8 cellular contexts compared by ENCODE assay signal in genomic region chr1:234972411-234973191, GRCh38.
DNase-seq lines count a peak whose midpoint lies in the region; ATAC-seq and TF ChIP-seq lines count a peak whose summit lies in the region.

No MANE protein-coding gene starts in this region.

- H3K9me3 ChIP-seq in muscle layer of duodenum (ENCODE audit: control insufficient read depth in 1 of 2, low read length in 2 of 2): no peaks in the 10 kb centered on the region
- H3K9me3 ChIP-seq in upper lobe of left lung: no peaks in the 10 kb centered on the region

- CTCF ChIA-PET in activated naive CD4-positive, alpha-beta T cell treated with anti-CD3 and anti-CD28 coated beads for 36 hours (lab: Charles Lee): no interaction called here

- H3K4me3 Mint-ChIP-seq in activated naive CD4-positive, alpha-beta T cell treated with anti-CD3 and anti-CD28 coated beads for 36 hours: no peak overlapping the region
- peak overlapping the region; percentile 73 for H3K4me3 Mint-ChIP-seq in activated T-helper 17 cell treated with anti-CD3 and anti-CD28 coated beads, Interleukin-2, amount 50 U/mL, for 72 hours
- H3K4me3 Mint-ChIP-seq in glutamatergic neuron (ENCODE audit: unreplicated experiment): no peak overlapping the region

- TF ChIP-seq CTCF in upper lobe of left lung (IDR thresholded peaks at IDR 0.05) (no peak), glutamatergic neuron (IDR thresholded peaks at IDR 0.05; ENCODE audit: partially characterized antibody, unreplicated experiment) (no peak)

- no peak for TF ChIP-seq POLR2A in upper lobe of left lung (IDR thresholded peaks at IDR 0.05)

- TF ChIP-seq EP300 in upper lobe of left lung (IDR thresholded peaks at IDR 0.05): no peak

- DNase-seq in activated naive CD4-positive, alpha-beta T cell treated with anti-CD3 and anti-CD28 coated beads for 36 hours: peak; percentile 46
- DNase-seq in activated naive CD4-positive, alpha-beta T cell (lab: John Stamatoyannopoulos, UW): no peak
- DNase-seq in upper lobe of left lung: no peak
- no peak for DNase-seq in glutamatergic neuron
- no peak for DNase-seq in NCI-H82 treated with DMSO at 0.1 percent for 48 hours (lab: John Stamatoyannopoulos, UW; ENCODE audit: unreplicated experiment)

- intact Hi-C loops in activated naive CD4-positive, alpha-beta T cell treated with anti-CD3 and anti-CD28 coated beads for 36 hours (cut with micrococcal nuclease): no loop called here

- H3K27ac ChIP-seq in muscle layer of duodenum (ENCODE audit: low read length): peak overlapping the region; percentile 82
- H3K27ac ChIP-seq in upper lobe of left lung: peak overlapping the region in 3 of 4 donors; percentile 12 to 53 (median 35)

- H3K27me3 Mint-ChIP-seq in activated naive CD4-positive, alpha-beta T cell treated with anti-CD3 and anti-CD28 coated beads for 36 hours (ENCODE audit: low read depth): no peaks in the 10 kb centered on the region
- no peaks in the 10 kb centered on the region for H3K27me3 Mint-ChIP-seq in activated T-helper 17 cell treated with anti-CD3 and anti-CD28 coated beads, Interleukin-2, amount 50 U/mL, for 72 hours
- H3K27me3 Mint-ChIP-seq in glutamatergic neuron (ENCODE audit: unreplicated experiment): peaks cover 2% of the 10 kb centered on the region

- ATAC-seq in activated T-helper 17 cell treated with anti-CD3 and anti-CD28 coated beads, Interleukin-2, amount 50 U/mL, for 72 hours (replicated peaks): peak; percentile 72
- ATAC-seq in upper lobe of left lung (ENCODE audit: low FRiP score in 2 of 2): no peak
- no peak for ATAC-seq in HG03521 (IDR thresholded peaks at IDR 0.05; ENCODE audit: unreplicated experiment)

- peaks cover 61% of the 10 kb centered on the region for H3K4me1 Mint-ChIP-seq in activated naive CD4-positive, alpha-beta T cell treated with anti-CD3 and anti-CD28 coated beads for 36 hours (ENCODE audit: low read depth)
- peaks cover 50% of the 10 kb centered on the region for H3K4me1 Mint-ChIP-seq in activated T-helper 17 cell treated with anti-CD3 and anti-CD28 coated beads, Interleukin-2, amount 50 U/mL, for 72 hours
- H3K4me1 Mint-ChIP-seq in glutamatergic neuron (ENCODE audit: low read depth, unreplicated experiment): peaks cover 29% of the 10 kb centered on the region

- H3K27me3 ChIP-seq in muscle layer of duodenum (ENCODE audit: low read depth, low read length) (no peaks in the 10 kb centered on the region), upper lobe of left lung (no peaks in the 10 kb centered on the region)

- H3K9me3 Mint-ChIP-seq in activated naive CD4-positive, alpha-beta T cell treated with anti-CD3 and anti-CD28 coated beads for 36 hours: no peaks in the 10 kb centered on the region
- H3K9me3 Mint-ChIP-seq in activated T-helper 17 cell treated with anti-CD3 and anti-CD28 coated beads, Interleukin-2, amount 50 U/mL, for 72 hours: peaks cover 14% of the 10 kb centered on the region
- peaks cover 4% of the 10 kb centered on the region for H3K9me3 Mint-ChIP-seq in glutamatergic neuron (ENCODE audit: unreplicated experiment)

- H3K27ac Mint-ChIP-seq in activated naive CD4-positive, alpha-beta T cell treated with anti-CD3 and anti-CD28 coated beads for 36 hours: peak overlapping the region; percentile 88
- peak overlapping the region; percentile 91 for H3K27ac Mint-ChIP-seq in activated T-helper 17 cell treated with anti-CD3 and anti-CD28 coated beads, Interleukin-2, amount 50 U/mL, for 72 hours
- H3K27ac Mint-ChIP-seq in glutamatergic neuron (ENCODE audit: unreplicated experiment): no peak overlapping the region

- no peaks in the 10 kb centered on the region for H3K36me3 Mint-ChIP-seq in activated naive CD4-positive, alpha-beta T cell treated with anti-CD3 and anti-CD28 coated beads for 36 hours (ENCODE audit: low read depth)
- H3K36me3 Mint-ChIP-seq in activated T-helper 17 cell treated with anti-CD3 and anti-CD28 coated beads, Interleukin-2, amount 50 U/mL, for 72 hours (ENCODE audit: low read depth): no peaks in the 10 kb centered on the region
- H3K36me3 Mint-ChIP-seq in glutamatergic neuron (ENCODE audit: unreplicated experiment): no peaks in the 10 kb centered on the region

- H3K36me3 ChIP-seq in muscle layer of duodenum (ENCODE audit: control insufficient read depth in 1 of 2, insufficient read depth in 2 of 2, low read length in 2 of 2): peaks cover 0 to 5% of the 10 kb centered on the region in 2 donors
- H3K36me3 ChIP-seq in upper lobe of left lung: no peaks in the 10 kb centered on the region

- WGBS in upper lobe of left lung, 2 donors: 81 to 82% methylated on average over 19 of the region's 19 CpGs

- peaks cover 36 to 53% of the 10 kb centered on the region in 2 donors for H3K4me1 ChIP-seq in muscle layer of duodenum (ENCODE audit: control insufficient read depth in 1 of 2, insufficient read depth in 2 of 2, low read length in 2 of 2)
- H3K4me1 ChIP-seq in upper lobe of left lung: peaks cover 54 to 78% (median 60%) of the 10 kb centered on the region in 4 donors

- H3K4me3 ChIP-seq in muscle layer of duodenum (ENCODE audit: low read depth in 1 of 2, low read length in 2 of 2): no peak overlapping the region
- no peak overlapping the region for H3K4me3 ChIP-seq in upper lobe of left lung
